ENCODE assay signal across 8 cellular contexts in the genomic region with DNA sequence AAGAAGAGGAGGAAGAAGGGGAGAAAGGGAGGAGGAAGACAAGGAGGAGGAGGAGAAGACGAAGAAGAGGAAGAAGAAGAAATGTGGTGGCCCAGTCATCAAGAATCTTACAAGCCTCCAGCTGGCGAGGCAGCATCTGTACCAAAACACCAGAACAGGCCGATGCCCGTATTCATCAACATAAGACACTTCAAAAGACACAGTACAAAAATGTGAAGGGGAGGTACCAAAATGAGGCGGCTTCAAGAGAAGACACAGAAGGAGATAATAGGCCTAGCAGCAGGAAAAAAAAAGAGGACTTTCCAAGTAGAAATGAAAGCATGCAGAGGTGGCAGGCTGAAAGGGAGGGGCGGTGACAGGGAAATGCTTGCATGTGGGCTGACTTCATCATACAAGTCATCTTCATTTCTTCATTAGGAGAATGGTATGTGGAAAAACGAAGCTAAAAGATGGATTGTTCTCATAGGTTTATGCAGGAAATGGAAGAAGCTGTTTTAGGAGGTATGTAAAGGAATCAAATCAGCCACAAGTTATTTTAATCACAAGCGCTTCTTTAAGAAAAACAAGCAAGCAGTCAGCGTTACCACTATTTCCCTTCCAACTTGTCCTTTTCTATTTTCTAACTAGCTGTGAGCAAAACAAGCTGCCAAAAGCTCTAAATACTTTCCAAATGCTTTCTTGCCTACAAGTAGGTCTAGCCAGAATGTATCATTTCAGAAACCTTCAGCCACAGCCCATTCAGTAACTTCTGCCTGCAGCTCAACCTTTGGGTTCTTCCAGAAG.
DNase-seq lines count a peak whose midpoint lies in the region; ATAC-seq lines count a peak whose summit lies in the region.

No MANE protein-coding gene starts in this region.

- H3K27ac ChIP-seq in skeletal muscle tissue (ENCODE audit: low read depth, low read length): peak overlapping the region; percentile 38

- no peaks in the 10 kb centered on the region for H3K9me3 ChIP-seq in skeletal muscle tissue (ENCODE audit: control insufficient read depth in 3 of 3, low read length in 3 of 3)

- ATAC-seq in GM21576 (IDR thresholded peaks at IDR 0.05; ENCODE audit: unreplicated experiment): peak; percentile 47
- no peak for ATAC-seq in HG02840 (IDR thresholded peaks at IDR 0.05; ENCODE audit: low FRiP score, unreplicated experiment)

- H3K9ac ChIP-seq in skeletal muscle tissue (ENCODE audit: low read depth in 1 of 3, low read length in 3 of 3): peak overlapping the region in 2 of 3 donors; percentile 9 to 10

- no peaks in the 10 kb centered on the region for H3K27me3 ChIP-seq in skeletal muscle tissue (ENCODE audit: control insufficient read depth in 3 of 3, insufficient read depth in 3 of 3, low read length in 3 of 3)

- H3K27me3 Mint-ChIP-seq in activated T-helper 1 cell treated with anti-CD3 and anti-CD28 coated beads, Interleukin-12 subunit alpha, Interleukin-12 subunit beta, Interleukin-2, Interleukin-4 antibody, amounts not matched to agents 30 ng/mL and 10 ng/mL and 1 ng/mL, durations not matched to agents 14 hours and 24 hours and 36 hours (ENCODE audit: insufficient read depth): no peaks in the 10 kb centered on the region

- H3K4me3 ChIP-seq in skeletal muscle tissue (ENCODE audit: low read length in 3 of 3): peak overlapping the region; percentile 1 to 42 (median 20)

- H3K36me3 ChIP-seq in skeletal muscle tissue (ENCODE audit: control insufficient read depth in 3 of 3, insufficient read depth in 3 of 3, low read length in 3 of 3): peaks cover 0 to 3% (median 0%) of the 10 kb centered on the region in 3 donors

- peaks cover 22% of the 10 kb centered on the region for H3K36me3 Mint-ChIP-seq in activated T-helper 1 cell treated with anti-CD3 and anti-CD28 coated beads, Interleukin-12 subunit alpha, Interleukin-12 subunit beta, Interleukin-2, Interleukin-4 antibody, amounts not matched to agents 30 ng/mL and 10 ng/mL and 1 ng/mL, durations not matched to agents 14 hours and 24 hours and 36 hours (ENCODE audit: low read depth)

- no peaks in the 10 kb centered on the region for H3K9me3 Mint-ChIP-seq in activated T-helper 1 cell treated with anti-CD3 and anti-CD28 coated beads, Interleukin-12 subunit alpha, Interleukin-12 subunit beta, Interleukin-2, Interleukin-4 antibody, amounts not matched to agents 30 ng/mL and 10 ng/mL and 1 ng/mL, durations not matched to agents 14 hours and 24 hours and 36 hours

- peak; percentile 47 for DNase-seq in activated T-helper 1 cell treated with anti-CD3 and anti-CD28 coated beads, Interleukin-12 subunit alpha, Interleukin-12 subunit beta, Interleukin-2, Interleukin-4 antibody, amounts not matched to agents 30 ng/mL and 10 ng/mL and 1 ng/mL, durations not matched to agents 14 hours and 24 hours and 36 hours (ENCODE audit: low spot score)
- DNase-seq in globus pallidus (ENCODE audit: low spot score): peak; percentile 54
- no peak for DNase-seq in DMS114 treated with DMSO at 0.1 percent for 48 hours (lab: John Stamatoyannopoulos, UW; ENCODE audit: unreplicated experiment)
- DNase-seq in middle frontal gyrus (ENCODE audit: extremely low spot score, low spot score): no peak
- no peak for DNase-seq in cerebellum (ENCODE audit: low spot score)

- peak overlapping the region; percentile 54 for H3K4me3 Mint-ChIP-seq in activated T-helper 1 cell treated with anti-CD3 and anti-CD28 coated beads, Interleukin-12 subunit alpha, Interleukin-12 subunit beta, Interleukin-2, Interleukin-4 antibody, amounts not matched to agents 30 ng/mL and 10 ng/mL and 1 ng/mL, durations not matched to agents 14 hours and 24 hours and 36 hours

- intact Hi-C loops in activated T-helper 1 cell treated with anti-CD3 and anti-CD28 coated beads, Interleukin-12 subunit alpha, Interleukin-12 subunit beta, Interleukin-2, Interleukin-4 antibody, amounts not matched to agents 30 ng/mL and 10 ng/mL and 1 ng/mL, durations not matched to agents 14 hours and 24 hours and 36 hours (cut with micrococcal nuclease): loop anchor here (1.0 to 5.0 kb wide), 6 partner anchors 13 to 113 kb away; no protein-coding TSS in a partner anchor

- H3K27ac Mint-ChIP-seq in activated T-helper 1 cell treated with anti-CD3 and anti-CD28 coated beads, Interleukin-12 subunit alpha, Interleukin-12 subunit beta, Interleukin-2, Interleukin-4 antibody, amounts not matched to agents 30 ng/mL and 10 ng/mL and 1 ng/mL, durations not matched to agents 14 hours and 24 hours and 36 hours: peak overlapping the region; percentile 88

- H3K4me1 Mint-ChIP-seq in activated T-helper 1 cell treated with anti-CD3 and anti-CD28 coated beads, Interleukin-12 subunit alpha, Interleukin-12 subunit beta, Interleukin-2, Interleukin-4 antibody, amounts not matched to agents 30 ng/mL and 10 ng/mL and 1 ng/mL, durations not matched to agents 14 hours and 24 hours and 36 hours (ENCODE audit: low read depth): peaks cover 47% of the 10 kb centered on the region

- peaks cover 22 to 31% (median 27%) of the 10 kb centered on the region in 3 donors for H3K4me1 ChIP-seq in skeletal muscle tissue (ENCODE audit: control insufficient read depth in 3 of 3, insufficient read depth in 3 of 3, low read length in 3 of 3)

Comparison
In these comparisons a context has a peak if more than half of its experiments do, and no peak if none do; other contexts are left out.
1. DNase-seq: peak in activated T-helper 1 cell treated with anti-CD3 and anti-CD28 coated beads, Interleukin-12 subunit alpha, Interleukin-12 subunit beta, Interleukin-2, Interleukin-4 antibody, amounts not matched to agents 30 ng/mL and 10 ng/mL and 1 ng/mL, durations not matched to agents 14 hours and 24 hours and 36 hours (single experiment) and globus pallidus (single experiment); none in DMS114 treated with DMSO at 0.1 percent for 48 hours (single experiment), middle frontal gyrus (single experiment) and cerebellum (single experiment).